11 cellular contexts compared by ENCODE assay signal in genomic region chr1:210696709-210697108, GRCh38.
A peak's percentile ranks its signal among the peaks of the same experiment; 100 is the strongest.
DNase-seq lines count a peak whose midpoint lies in the region; ATAC-seq and TF ChIP-seq lines count a peak whose summit lies in the region.
"Had no signal": no experiment of that assay in that cellular context is flagged by ENCODE, and none has a peak within 500 bp of the region (broad histone marks: within the 10 kb centered on the region; RNA-seq: fewer than 3 reads in every experiment).

No MANE protein-coding gene starts in this region.

- intact Hi-C loops in Caco-2 (cut with micrococcal nuclease; ENCODE audit: unreplicated experiment) (loop anchor here (10.0 kb wide), 1 partner anchor 112 kb away; no protein-coding TSS in a partner anchor), thyroid gland (cut with DNase I) (no loop called here)

- no peaks in the 10 kb centered on the region for H3K27me3 ChIP-seq in Caco-2 (replicated peaks; ENCODE audit: control insufficient read depth, insufficient read depth, low read length)
- H3K27me3 ChIP-seq in Peyer's patch, result no peaks in the 10 kb centered on the region
- H3K27me3 ChIP-seq in thyroid gland, result no peaks in the 10 kb centered on the region

- TF ChIP-seq CTCF in astrocyte of the spinal cord (IDR thresholded peaks at IDR 0.05; ENCODE audit: low read depth, low read length), result no peak
- TF ChIP-seq CTCF in Caco-2 (IDR thresholded peaks at IDR 0.05; ENCODE audit: insufficient read depth in 1 of 2, low read depth in 1 of 2, low read length in 1 of 2, severe bottlenecking in 1 of 2, unreplicated experiment in 1 of 2), result no peak
- no peak for TF ChIP-seq CTCF in Peyer's patch (IDR thresholded peaks at IDR 0.05)
- TF ChIP-seq CTCF in thyroid gland (IDR thresholded peaks at IDR 0.05), result no peak

- peak; percentile 98 for ATAC-seq in GM18858 (IDR thresholded peaks at IDR 0.05; ENCODE audit: unreplicated experiment)
- peak; percentile 95 for ATAC-seq in GM21515 (IDR thresholded peaks at IDR 0.05; ENCODE audit: unreplicated experiment)
- ATAC-seq in HG03175 (IDR thresholded peaks at IDR 0.05; ENCODE audit: unreplicated experiment), result peak; percentile 95

- no peak overlapping the region for H3K27ac Mint-ChIP-seq in Caco-2 (ENCODE audit: unreplicated experiment)
- H3K27ac Mint-ChIP-seq: stimulated activated naive CD8-positive, alpha-beta T cell treated with anti-CD3 and anti-CD28 coated beads, Interleukin-15, Interleukin-2, amounts not matched to agents 100 ng/mL and 50 ng/mL, for 24 hours had no signal

- H3K36me3 Mint-ChIP-seq in Caco-2 (ENCODE audit: insufficient read depth, unreplicated experiment), result no peaks in the 10 kb centered on the region

- no peak for TF ChIP-seq POLR2A in Peyer's patch (IDR thresholded peaks at IDR 0.05)
- TF ChIP-seq POLR2A in thyroid gland (IDR thresholded peaks at IDR 0.05), result no peak

- CTCF ChIA-PET in Caco-2 (lab: Charles Lee), result interaction anchor here (0.5 to 1.1 kb wide), 2 partner anchors 9 to 249 kb away, joined by 3 to 4 read pairs; no protein-coding TSS in a partner anchor

- H3K36me3 ChIP-seq in Caco-2 (ENCODE audit: control insufficient read depth, insufficient read depth, low read length) (no peaks in the 10 kb centered on the region), Peyer's patch (no peaks in the 10 kb centered on the region), thyroid gland (no peaks in the 10 kb centered on the region)

- H3K4me3 ChIP-seq in astrocyte of the spinal cord (ENCODE audit: low read depth, low read length) (no peak overlapping the region), Caco-2 (ENCODE audit: low read depth, low read length) (no peak overlapping the region), Peyer's patch (no peak overlapping the region), thyroid gland (replicated peaks in 1 of 3) (no peak overlapping the region)
- H3K4me3 ChIP-seq: SK-N-MC had no signal

- H3K9me3 Mint-ChIP-seq in Caco-2 (ENCODE audit: unreplicated experiment), result peaks cover 7% of the 10 kb centered on the region
- H3K9me3 Mint-ChIP-seq: stimulated activated naive CD8-positive, alpha-beta T cell treated with anti-CD3 and anti-CD28 coated beads, Interleukin-15, Interleukin-2, amounts not matched to agents 100 ng/mL and 50 ng/mL, for 24 hours had no signal

- 92 to 95% methylated on average over 1 of the region's 1 CpG for WGBS in thyroid gland, 2 donors

- DNase-seq in astrocyte of the spinal cord (ENCODE audit: low read depth, low spot score) (peak; percentile 23), Caco-2 (no peak), NCI-H510A treated with DMSO at 0.1 percent for 48 hours (lab: John Stamatoyannopoulos, UW) (no peak), Peyer's patch (no peak), thyroid gland (no peak)
- DNase-seq: KBM-7 had no signal

- no TSS peak for BruUV-seq in Caco-2 (replicated peaks; lab: Mats Ljungman, UMichigan)

- no peaks in the 10 kb centered on the region for H3K9me3 ChIP-seq in Caco-2
- no peaks in the 10 kb centered on the region for H3K9me3 ChIP-seq in Peyer's patch
- no peaks in the 10 kb centered on the region for H3K9me3 ChIP-seq in thyroid gland

- peaks cover 14% of the 10 kb centered on the region for H3K27me3 Mint-ChIP-seq in Caco-2 (ENCODE audit: insufficient read depth, unreplicated experiment)
- H3K27me3 Mint-ChIP-seq: stimulated activated naive CD8-positive, alpha-beta T cell treated with anti-CD3 and anti-CD28 coated beads, Interleukin-15, Interleukin-2, amounts not matched to agents 100 ng/mL and 50 ng/mL, for 24 hours had no signal

- POLR2A ChIA-PET in Caco-2 (lab: Charles Lee), result no interaction called here

- H3K4me3 Mint-ChIP-seq in Caco-2 (ENCODE audit: unreplicated experiment), result no peak overlapping the region
- H3K4me3 Mint-ChIP-seq: stimulated activated naive CD8-positive, alpha-beta T cell treated with anti-CD3 and anti-CD28 coated beads, Interleukin-15, Interleukin-2, amounts not matched to agents 100 ng/mL and 50 ng/mL, for 24 hours had no signal

- in situ Hi-C loops in astrocyte of the spinal cord (cut with HindIII; ENCODE audit: low sequenced_read_pairs), result no loop called here

- H3K4me1 ChIP-seq in Caco-2, result no peaks in the 10 kb centered on the region
- no peaks in the 10 kb centered on the region for H3K4me1 ChIP-seq in Peyer's patch
- no peaks in the 10 kb centered on the region for H3K4me1 ChIP-seq in thyroid gland

- H3K27ac ChIP-seq in Peyer's patch (no peak overlapping the region), thyroid gland (no peak overlapping the region)
- H3K27ac ChIP-seq: SK-N-MC had no signal

- no peaks in the 10 kb centered on the region for H3K4me1 Mint-ChIP-seq in Caco-2 (ENCODE audit: low read depth, unreplicated experiment)
